Comparison of ENCODE assay signal across 8 cellular contexts in the genomic region with DNA sequence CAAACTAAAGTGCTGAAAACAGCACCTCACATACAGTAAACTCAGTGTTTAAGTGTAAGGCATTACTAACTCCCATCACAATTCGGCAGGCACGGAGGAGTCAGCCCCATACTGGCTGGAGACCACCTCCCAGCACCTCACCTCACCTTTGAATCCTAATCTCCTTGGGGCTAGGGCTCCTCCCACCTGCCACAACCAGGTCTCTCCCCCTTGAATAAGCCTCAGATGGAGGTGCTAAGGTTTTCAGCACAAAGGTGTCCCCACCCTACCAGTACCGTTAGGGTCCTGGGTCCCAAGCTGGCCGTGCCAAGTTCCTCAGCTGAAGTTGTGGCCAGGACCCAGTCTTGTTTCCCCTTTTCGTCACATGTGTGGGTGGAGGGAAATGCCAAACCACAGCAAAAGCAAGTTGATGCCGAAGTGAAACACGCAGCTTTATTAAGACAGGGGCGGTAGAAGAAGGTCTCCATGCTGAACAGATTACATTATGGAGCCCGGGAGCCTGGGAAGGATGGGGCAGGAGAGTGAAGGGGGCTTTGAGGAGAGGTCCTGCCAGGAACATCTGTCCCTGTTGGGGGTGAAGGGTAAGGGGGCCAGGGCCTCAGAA. TPM values are rescaled to one million over a fixed set of nuclear protein-coding genes. Genes with fewer than 3 reads are reported as not detected.
DNase-seq lines count a peak whose midpoint lies in the region; ATAC-seq, FAIRE-seq and TF ChIP-seq lines count a peak whose summit lies in the region.

A gene with protein sequence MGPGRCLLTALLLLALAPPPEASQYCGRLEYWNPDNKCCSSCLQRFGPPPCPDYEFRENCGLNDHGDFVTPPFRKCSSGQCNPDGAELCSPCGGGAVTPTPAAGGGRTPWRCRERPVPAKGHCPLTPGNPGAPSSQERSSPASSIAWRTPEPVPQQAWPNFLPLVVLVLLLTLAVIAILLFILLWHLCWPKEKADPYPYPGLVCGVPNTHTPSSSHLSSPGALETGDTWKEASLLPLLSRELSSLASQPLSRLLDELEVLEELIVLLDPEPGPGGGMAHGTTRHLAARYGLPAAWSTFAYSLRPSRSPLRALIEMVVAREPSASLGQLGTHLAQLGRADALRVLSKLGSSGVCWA (minus strand): TSS at position 332 of the 604 bp plus-strand sequence. CDS start 1,272 bp downstream, outside the sequence.

- no peaks in the 10 kb centered on the region for H3K9me3 ChIP-seq in small intestine (ENCODE audit: control insufficient read depth, low read depth)

- H3K27ac ChIP-seq in small intestine (ENCODE audit: low read depth in 1 of 2, low read length in 1 of 2): peak within 1 kb of the TSS; percentile 68 to 88

- peaks cover 0 to 5% of the 10 kb centered on the region in 2 donors for H3K36me3 ChIP-seq in small intestine (ENCODE audit: control insufficient read depth in 2 of 2, insufficient read depth in 2 of 2, low read length in 2 of 2)

- DNase-seq in activated gamma-delta T cell treated with Interleukin-2 at 50 U/mL for 16 hours (peak; percentile 66), activated gamma-delta T cell (lab: John Stamatoyannopoulos, UW) (no peak), epithelial cell of proximal tubule (ENCODE audit: low read depth) (no peak), small intestine (peak; percentile 31), NCI-H2227 (lab: John Stamatoyannopoulos, UW; ENCODE audit: unreplicated experiment) (no peak), NCI-H748 treated with DMSO at 0.1 percent for 48 hours (lab: John Stamatoyannopoulos, UW) (no peak)
- DNase-seq in activated CD4-positive, alpha-beta T cell treated with anti-CD3 and anti-CD28 coated beads for 48 hours: peak; percentile 82

- H3K4me3 ChIP-seq in epithelial cell of proximal tubule (ENCODE audit: low read depth, low read length): peak within 1 kb of the TSS; percentile 56
- peak within 1 kb of the TSS in 1 of 2 donors; percentile 16 for H3K4me3 ChIP-seq in small intestine (ENCODE audit: low read depth in 1 of 2, low read length in 2 of 2)

- WGBS in small intestine, 3 donors: 62 to 88% (median 71%) methylated on average over 9 of the region's 9 CpGs

- TF ChIP-seq CTCF in epithelial cell of proximal tubule (conservative IDR thresholded peaks at IDR 0.05; ENCODE audit: low read depth, low read length): no peak

- FAIRE-seq in small intestine (lab: Jason Lieb, UNC): no peak

- H3K27me3 ChIP-seq in small intestine (ENCODE audit: control insufficient read depth in 2 of 2, insufficient read depth in 2 of 2, low read length in 2 of 2): no peaks in the 10 kb centered on the region

- peaks cover 0 to 3% of the 10 kb centered on the region in 2 donors for H3K4me1 ChIP-seq in small intestine (ENCODE audit: control insufficient read depth in 2 of 2, insufficient read depth in 1 of 2, low read depth in 1 of 2, low read length in 1 of 2)

- no peak for ATAC-seq in HG03442 (IDR thresholded peaks at IDR 0.05; ENCODE audit: unreplicated experiment)

RNA-seq across cellular contexts. Expression of the gene that starts here (rescaled TPM):
- total RNA-seq in epithelial cell of proximal tubule: 7.9 and 15.3 TPM in 2 replicates
- 10 to 100 TPM; 11.0 to 17.8 (median 13.2) TPM for polyA plus RNA-seq in small intestine

Comparison
In these comparisons a context has a peak if more than half of its experiments do, and no peak if none do; other contexts are left out.
1. DNase-seq: peak in activated gamma-delta T cell treated with Interleukin-2 at 50 U/mL for 16 hours (single experiment), activated CD4-positive, alpha-beta T cell treated with anti-CD3 and anti-CD28 coated beads for 48 hours (single experiment) and small intestine (single experiment); none in activated gamma-delta T cell (single experiment), epithelial cell of proximal tubule (single experiment), NCI-H2227 (single experiment) and NCI-H748 treated with DMSO at 0.1 percent for 48 hours (single experiment).